In the genomic region with DNA sequence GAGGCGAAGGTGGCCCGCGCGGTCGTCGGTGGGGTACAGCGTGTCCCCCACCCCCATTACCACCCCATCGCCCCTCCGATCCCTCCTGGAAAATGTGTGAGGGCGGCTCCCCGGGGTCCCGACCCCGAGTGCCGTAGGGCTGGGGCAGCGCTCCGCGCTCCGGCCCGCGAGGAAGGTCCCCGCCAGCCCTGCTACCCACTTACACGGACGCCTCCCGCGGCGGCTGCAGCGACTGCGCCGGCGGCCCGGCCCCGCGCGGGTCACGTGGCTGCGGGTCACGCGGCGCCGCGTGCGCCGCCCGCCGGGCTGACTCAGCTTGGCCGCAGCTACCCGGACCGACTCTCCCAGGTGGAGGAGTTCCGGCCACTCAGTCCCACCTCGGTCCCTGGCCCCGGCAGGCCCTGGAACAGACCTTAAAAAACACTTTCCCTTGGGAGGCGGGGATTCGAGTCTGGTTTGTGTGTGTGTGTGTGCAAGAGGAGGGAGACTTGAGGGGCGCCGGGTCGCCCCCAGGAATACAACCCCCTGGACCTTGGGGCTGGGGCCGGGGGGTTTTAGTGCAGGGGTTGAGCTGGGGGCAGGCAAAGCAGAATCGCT, we compare ENCODE assay signal across 8 cellular contexts. TPM values are rescaled to one million over a fixed set of nuclear protein-coding genes. Genes with fewer than 3 reads are reported as not detected.
A peak's percentile ranks its signal among the peaks of the same experiment; 100 is the strongest.
DNase-seq lines count a peak whose midpoint lies in the region; ATAC-seq, FAIRE-seq and TF ChIP-seq lines count a peak whose summit lies in the region.

A gene (minus strand): TSS at position 236 of the 597 bp plus-strand sequence. CDS start 992 bp downstream, outside the sequence.

- H3K4me3 ChIP-seq in HUES64 (ENCODE audit: low read length) (peak within 1 kb of the TSS; percentile 71), ovary (peak within 1 kb of the TSS; percentile 78), tibial artery (peak within 1 kb of the TSS; percentile 79 to 85)

- TF ChIP-seq POLR2A in ovary (IDR thresholded peaks at IDR 0.05), result peak; percentile 52

- peak; percentile 68 for ATAC-seq in GM21390 (IDR thresholded peaks at IDR 0.05; ENCODE audit: unreplicated experiment)
- ATAC-seq in activated naive CD8-positive, alpha-beta T cell treated with anti-CD3 and anti-CD28 coated beads, Interleukin-2, amount 10 ng/mL, durations not matched to agents 7 days and 5 days (ENCODE audit: low read depth), result peak; percentile 47

- H3K27me3 ChIP-seq in HUES64 (ENCODE audit: insufficient read depth, low read length) (no peaks in the 10 kb centered on the region), ovary (no peaks in the 10 kb centered on the region), tibial artery (no peaks in the 10 kb centered on the region)

- H3K27ac ChIP-seq in HUES64 (ENCODE audit: low read depth, low read length), result peak within 1 kb of the TSS; percentile 27
- H3K27ac ChIP-seq in ovary, result peak within 1 kb of the TSS; percentile 76 to 91
- peak within 1 kb of the TSS; percentile 91 to 94 for H3K27ac ChIP-seq in tibial artery

- H3K9me3 Mint-ChIP-seq in activated naive CD8-positive, alpha-beta T cell treated with anti-CD3 and anti-CD28 coated beads, Interleukin-2, amount 10 ng/mL, durations not matched to agents 7 days and 5 days, result no peaks in the 10 kb centered on the region

- 3% methylated on average over 57 of the region's 58 CpGs for WGBS in HUES64
- WGBS in ovary, 3 donors, result 0 to 1% (median 0%) methylated on average over 20 to 58 of the region's 58 CpGs

- H3K36me3 ChIP-seq in HUES64 (ENCODE audit: insufficient read depth, low read length) (peaks cover 32% of the 10 kb centered on the region), ovary (no peaks in the 10 kb centered on the region), tibial artery (peaks cover 0 to 16% (median 0%) of the 10 kb centered on the region in 3 donors)

- H3K4me1 ChIP-seq in HUES64 (ENCODE audit: insufficient read depth, low read length), result peaks cover 4% of the 10 kb centered on the region; the same call in 1 of the 2 replicates
- H3K4me1 ChIP-seq in ovary (ENCODE audit: insufficient read depth), result no peaks in the 10 kb centered on the region
- H3K4me1 ChIP-seq in tibial artery, result peaks cover 0 to 32% (median 14%) of the 10 kb centered on the region in 4 donors

- TF ChIP-seq CTCF in D721Med (IDR thresholded peaks at IDR 0.05; ENCODE audit: insufficient read depth, missing control alignments) (no peak), ovary (IDR thresholded peaks at IDR 0.05) (peak in 2 of 3 donors; percentile 32 to 54), tibial artery (IDR thresholded peaks at IDR 0.05) (peak in 1 of 2 experiments; percentile 47)

- DNase-seq in D721Med (ENCODE audit: insufficient read length, low spot score), result peak; percentile 62
- peak; percentile 49 for DNase-seq in SKM-1 treated with dmso at 0.1 percent for 144 hours (lab: John Stamatoyannopoulos, UW; ENCODE audit: unreplicated experiment)
- peak; percentile 83 for DNase-seq in activated naive CD8-positive, alpha-beta T cell treated with anti-CD3 and anti-CD28 coated beads, Interleukin-2, amount 10 ng/mL, durations not matched to agents 7 days and 5 days
- DNase-seq in head of caudate nucleus, result peak; percentile 52 to 92 (median 83)
- peak; percentile 80 to 90 (median 84) for DNase-seq in ovary
- DNase-seq in tibial artery, result peak; percentile 79 to 92

- H3K36me3 Mint-ChIP-seq in activated naive CD8-positive, alpha-beta T cell treated with anti-CD3 and anti-CD28 coated beads, Interleukin-2, amount 10 ng/mL, durations not matched to agents 7 days and 5 days, result peaks cover 18% of the 10 kb centered on the region

- no peak for FAIRE-seq in D721Med (lab: Jason Lieb, UNC)

- TF ChIP-seq EP300 in ovary (IDR thresholded peaks at IDR 0.05), result no peak

- H3K9ac ChIP-seq in HUES64 (ENCODE audit: low read depth, low read length), result peak within 1 kb of the TSS; percentile 78

- H3K9me3 ChIP-seq in HUES64 (ENCODE audit: insufficient read depth, low read depth, low read length), result no peaks in the 10 kb centered on the region
- H3K9me3 ChIP-seq in ovary, result no peaks in the 10 kb centered on the region
- H3K9me3 ChIP-seq in tibial artery, result no peaks in the 10 kb centered on the region

- H3K27ac Mint-ChIP-seq in activated naive CD8-positive, alpha-beta T cell treated with anti-CD3 and anti-CD28 coated beads, Interleukin-2, amount 10 ng/mL, durations not matched to agents 7 days and 5 days, result peak within 1 kb of the TSS; percentile 94

- H3K4me3 Mint-ChIP-seq in activated naive CD8-positive, alpha-beta T cell treated with anti-CD3 and anti-CD28 coated beads, Interleukin-2, amount 10 ng/mL, durations not matched to agents 7 days and 5 days, result peak within 1 kb of the TSS; percentile 89

- intact Hi-C loops in head of caudate nucleus (cut with DNase I), result loop anchor here (5.0 kb wide), 2 partner anchors 49 to 129 kb away; no protein-coding TSS in a partner anchor
- intact Hi-C loops in ovary (cut with DNase I), result loop anchor here in 2 of 4 donors (5.0 to 10.0 kb wide), 3 partner anchors 92 to 132 kb away; a partner anchor contains a TSS
- intact Hi-C loops in tibial artery (cut with DNase I; ENCODE audit: low total_unique reads), result no loop called here

- peaks cover 73% of the 10 kb centered on the region for H3K4me1 Mint-ChIP-seq in activated naive CD8-positive, alpha-beta T cell treated with anti-CD3 and anti-CD28 coated beads, Interleukin-2, amount 10 ng/mL, durations not matched to agents 7 days and 5 days

- POLR2A ChIA-PET in activated naive CD8-positive, alpha-beta T cell treated with anti-CD3 and anti-CD28 coated beads, Interleukin-2, amount 10 ng/mL, durations not matched to agents 7 days and 5 days (lab: Charles Lee), result interaction anchor here (1.1 to 6.6 kb wide), 8 partner anchors 12 to 116 kb away, joined by 3 to 63 read pairs (median 6); a partner anchor contains a TSS

- H3K27me3 Mint-ChIP-seq in activated naive CD8-positive, alpha-beta T cell treated with anti-CD3 and anti-CD28 coated beads, Interleukin-2, amount 10 ng/mL, durations not matched to agents 7 days and 5 days, result no peaks in the 10 kb centered on the region

RNA-seq across cellular contexts. Expression of the gene that starts here (rescaled TPM):
- 69.5 TPM for polyA plus RNA-seq in HUES64 (2013, experiment 1 of 2)
- 75.3 TPM for polyA plus RNA-seq in HUES64 (2013, experiment 2 of 2)
- 10 to 100 TPM; 38.2 to 40.5 TPM for total RNA-seq in activated naive CD8-positive, alpha-beta T cell treated with anti-CD3 and anti-CD28 coated beads, Interleukin-2, amount 10 ng/mL, durations not matched to agents 7 days and 5 days
- total RNA-seq in ovary, result 10 to 100 TPM; 20.3 to 40.9 (median 35.1) TPM
- polyA plus RNA-seq in ovary, result 100 to 1,000 TPM in 1 of 2 donors, 10 to 100 TPM in 1; 23.2 to 108 TPM

Comparison
In these comparisons a context has a peak if more than half of its experiments do, and no peak if none do; other contexts are left out.
1. Peak in every context shown above with its lines: DNase-seq, ATAC-seq, H3K4me3 ChIP-seq and H3K27ac ChIP-seq.
2. H3K27ac ChIP-seq: peak in every context shown above with its lines; median percentile 92 in tibial artery; 84 in ovary; 27 in HUES64.